Comparison of ENCODE assay signal across 8 cellular contexts in genomic region chr19:6736169-6736916, GRCh38. TPM values are rescaled to one million over a fixed set of nuclear protein-coding genes. Genes with fewer than 3 reads are reported as not detected.
A peak's percentile ranks its signal among the peaks of the same experiment; 100 is the strongest.
DNase-seq lines count a peak whose midpoint lies in the region; ATAC-seq and TF ChIP-seq lines count a peak whose summit lies in the region.

No MANE protein-coding gene starts in this region.

- DNase-seq in AG10803 (ENCODE audit: low read depth) (peak; percentile 86), GM23248 (peak; percentile 94), activated T-cell treated with anti-CD3 and anti-CD28 coated beads for 24 hours (ENCODE audit: low read depth) (peak; percentile 58), epithelial cell of esophagus (ENCODE audit: low read depth) (peak; percentile 90)
- peak; percentile 76 for DNase-seq in stimulated activated CD8-positive, alpha-beta memory T cell treated with anti-CD3 and anti-CD28 coated beads, Interleukin-4, amount 100 ng/mL, for 48 hours

- H4K20me1 ChIP-seq in GM23248 (ENCODE audit: insufficient read depth) (no peaks in the 10 kb centered on the region), OCI-LY1 (ENCODE audit: insufficient read depth, low read length) (no peaks in the 10 kb centered on the region)

- H2AFZ ChIP-seq in GM23248 (peak overlapping the region; percentile 83), OCI-LY1 (ENCODE audit: low read length) (no peak overlapping the region)

- no peaks in the 10 kb centered on the region for H3K9me2 ChIP-seq in GM23248 (ENCODE audit: insufficient read depth)
- H3K9me2 ChIP-seq in OCI-LY1 (ENCODE audit: low read depth, low read length) = no peaks in the 10 kb centered on the region

- H3K9me3 ChIP-seq in GM23248 (ENCODE audit: low read depth) (no peaks in the 10 kb centered on the region), OCI-LY1 (ENCODE audit: low read length) (no peaks in the 10 kb centered on the region), mononuclear cell (ENCODE audit: low read depth, low read length) (no peaks in the 10 kb centered on the region)

- in situ Hi-C loops in GM23248 (cut with MboI) = no loop called here

- H3K79me2 ChIP-seq in GM23248 (ENCODE audit: insufficient read depth) = peaks cover 28% of the 10 kb centered on the region
- no peaks in the 10 kb centered on the region for H3K79me2 ChIP-seq in OCI-LY1 (ENCODE audit: insufficient read depth, low read length)

- no peak for ATAC-seq in HG02885 (IDR thresholded peaks at IDR 0.05; ENCODE audit: poor library complexity, unreplicated experiment)

- H3K36me3 ChIP-seq in GM23248 (ENCODE audit: low read depth) = no peaks in the 10 kb centered on the region
- no peaks in the 10 kb centered on the region for H3K36me3 ChIP-seq in OCI-LY1 (ENCODE audit: insufficient read depth, low read length)

- H3K9ac ChIP-seq in GM23248 (peak overlapping the region; percentile 90), OCI-LY1 (ENCODE audit: low read length) (peak overlapping the region; percentile 70)

- H3K27ac ChIP-seq in GM23248 = peak overlapping the region; percentile 77
- peak overlapping the region; percentile 51 for H3K27ac ChIP-seq in OCI-LY1 (ENCODE audit: low read depth, low read length, poor library complexity, severe bottlenecking)

- H3K4me2 ChIP-seq in GM23248 (ENCODE audit: unreplicated experiment) = peak overlapping the region; percentile 98
- peak overlapping the region; percentile 84 for H3K4me2 ChIP-seq in OCI-LY1 (ENCODE audit: low read length)

- H3K4me3 ChIP-seq in AG10803 (ENCODE audit: low read length) (peak overlapping the region; percentile 64), GM23248 (peak overlapping the region; percentile 99), OCI-LY1 (ENCODE audit: low read depth, low read length, poor library complexity, severe bottlenecking) (peak overlapping the region; percentile 74), epithelial cell of esophagus (ENCODE audit: low read length) (peak overlapping the region; percentile 82), mononuclear cell (ENCODE audit: low read length) (peak overlapping the region; percentile 46)

- no peaks in the 10 kb centered on the region for H3K27me3 ChIP-seq in GM23248 (replicated peaks; ENCODE audit: insufficient read depth)
- no peaks in the 10 kb centered on the region for H3K27me3 ChIP-seq in OCI-LY1 (ENCODE audit: insufficient read depth, low read length)
- no peaks in the 10 kb centered on the region for H3K27me3 ChIP-seq in mononuclear cell (ENCODE audit: insufficient read depth, low read length)

- peak; percentile 77 for TF ChIP-seq CTCF in AG10803 (conservative IDR thresholded peaks at IDR 0.05; ENCODE audit: low read length)
- peak; percentile 66 for TF ChIP-seq CTCF in OCI-LY1 (IDR thresholded peaks at IDR 0.05; ENCODE audit: low read length)
- TF ChIP-seq CTCF in epithelial cell of esophagus (IDR thresholded peaks at IDR 0.05; ENCODE audit: insufficient read depth, low read depth, low read length, missing control alignments) = peak; percentile 78

- 20 to 21% methylated on average over 24 to 25 of the region's 25 CpGs for WGBS in GM23248 (ENCODE audit: low coverage in 1 of 2, low lambda C conversion rate in 2 of 2, missing lambda C conversion rate in 2 of 2), 2 experiments

- H3F3A ChIP-seq in GM23248 (ENCODE audit: insufficient read depth) = peaks cover 20% of the 10 kb centered on the region
- peaks cover 7% of the 10 kb centered on the region; the same call in 1 of the 2 replicates for H3F3A ChIP-seq in OCI-LY1 (ENCODE audit: insufficient read depth, low read length)

- H3K4me1 ChIP-seq in GM23248 (ENCODE audit: insufficient read depth) (peaks cover 25% of the 10 kb centered on the region), OCI-LY1 (ENCODE audit: insufficient read depth, low read length, severe bottlenecking) (peaks cover 38% of the 10 kb centered on the region), mononuclear cell (ENCODE audit: insufficient read depth, low read length) (peaks cover 51% of the 10 kb centered on the region)

RNA-seq across cellular contexts. Expression of gene GPR108, which starts 1.0 kb away (rescaled TPM):
- total RNA-seq in GM23248 (2014; rRNA removed; shearing (Covaris generic)) = 75.7 and 77.3 TPM in 2 replicates
- 78.8 and 83.5 TPM in 2 replicates for polyA plus RNA-seq in GM23248 (2016; fragmentation: Nextera tagmentation; extraction: Ambion mirVana)
- total RNA-seq in mononuclear cell = 43.9 TPM

RNA-seq across cellular contexts. Expression of gene TRIP10, which starts 3.1 kb away (rescaled TPM):
- total RNA-seq in GM23248 (2014; rRNA removed; shearing (Covaris generic)) = 48.0 and 68.2 TPM in 2 replicates
- 48.9 and 50.1 TPM in 2 replicates for polyA plus RNA-seq in GM23248 (2016; fragmentation: Nextera tagmentation; extraction: Ambion mirVana)
- 4.2 TPM for total RNA-seq in mononuclear cell

RNA-seq across cellular contexts. Expression of gene C3, which starts 15.9 kb away (rescaled TPM):
- total RNA-seq in GM23248 (2014; rRNA removed; shearing (Covaris generic)) = 3.1 and 5.6 TPM in 2 replicates
- 3.5 and 4.8 TPM in 2 replicates for polyA plus RNA-seq in GM23248 (2016; fragmentation: Nextera tagmentation; extraction: Ambion mirVana)
- total RNA-seq in mononuclear cell = 3.1 TPM

RNA-seq across cellular contexts. Expression of gene SH2D3A, which starts 30.9 kb away (rescaled TPM):
- not detected in 2 replicates for total RNA-seq in GM23248 (2014; rRNA removed; shearing (Covaris generic))
- polyA plus RNA-seq in GM23248 (2016; fragmentation: Nextera tagmentation; extraction: Ambion mirVana) = 0.18 TPM in 1 of 2 replicates, not detected in the other
- total RNA-seq in mononuclear cell = 14.0 TPM

RNA-seq across cellular contexts. Expression of gene VAV1, which starts 36.2 kb away (rescaled TPM):
- total RNA-seq in GM23248 (2014; rRNA removed; shearing (Covaris generic)) = not detected in 2 replicates
- polyA plus RNA-seq in GM23248 (2016; fragmentation: Nextera tagmentation; extraction: Ambion mirVana) = not detected in 2 replicates
- 46.8 TPM for total RNA-seq in mononuclear cell

Comparison
In these comparisons a context has a peak if more than half of its experiments do, and no peak if none do; other contexts are left out.
1. H3K4me3 ChIP-seq: peak in every context shown above with its lines; median percentile 99 in GM23248; 82 in epithelial cell of esophagus; 74 in OCI-LY1; 64 in AG10803; 46 in mononuclear cell.